ENCODE assay signal across 21 cellular contexts in the genomic region with DNA sequence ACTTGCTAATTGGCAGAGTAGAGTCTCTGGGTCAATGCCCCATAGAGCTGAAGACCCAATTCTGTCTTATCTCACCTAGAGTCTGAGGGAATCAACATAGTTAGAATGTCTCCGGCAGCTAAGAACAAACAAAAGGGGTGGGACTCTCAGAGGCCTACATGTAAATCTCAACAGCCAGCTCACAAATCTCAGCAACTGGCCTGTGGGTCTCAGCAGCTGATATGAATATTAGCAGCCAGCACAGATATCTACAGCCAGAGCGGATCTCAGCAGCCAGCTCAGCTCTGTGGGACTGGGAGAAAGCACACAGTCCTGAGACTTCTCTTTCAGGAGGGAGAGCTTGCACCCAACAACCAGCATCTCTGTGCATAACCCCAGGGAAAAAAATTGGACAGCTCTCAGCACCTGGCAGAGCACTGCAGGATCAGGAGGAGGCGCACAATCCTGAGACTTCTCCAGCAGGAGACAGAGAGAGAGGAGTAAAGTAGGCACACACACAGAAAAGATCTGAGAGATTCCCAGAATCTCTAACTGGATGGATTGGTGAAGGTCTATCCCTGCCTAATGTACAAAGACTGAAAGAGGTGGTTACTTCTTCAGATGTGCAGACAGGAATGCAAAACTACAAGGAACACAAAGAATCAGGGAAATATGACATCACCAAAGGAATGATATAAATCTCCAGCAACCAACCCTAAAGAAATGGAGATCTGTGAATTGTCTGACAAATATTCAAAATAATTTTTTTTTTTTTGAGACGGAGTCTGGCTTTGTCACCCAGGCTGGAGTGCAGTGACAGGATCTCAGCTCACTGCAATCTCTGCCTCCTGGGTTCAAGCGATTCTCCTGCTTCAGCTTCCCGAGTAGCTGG. TPM values are rescaled to one million over a fixed set of nuclear protein-coding genes. Genes with fewer than 3 reads are reported as not detected.
DNase-seq lines count a peak whose midpoint lies in the region; TF ChIP-seq lines count a peak whose summit lies in the region.
"Had no signal": no experiment of that assay in that cellular context is flagged by ENCODE, and none has a peak within 500 bp of the region (broad histone marks: within the 10 kb centered on the region; RNA-seq: fewer than 3 reads in every experiment).

No MANE protein-coding gene starts in this region.

- peaks cover 3% of the 10 kb centered on the region for H3K4me1 Mint-ChIP-seq in activated CD4-positive, alpha-beta memory T cell treated with anti-CD3 and anti-CD28 coated beads, Interleukin-2, amount 10 ng/mL, durations not matched to agents 7 days and 5 days

- no peaks in the 10 kb centered on the region for H3K36me3 Mint-ChIP-seq in activated CD4-positive, alpha-beta memory T cell treated with anti-CD3 and anti-CD28 coated beads, Interleukin-2, amount 10 ng/mL, durations not matched to agents 7 days and 5 days (ENCODE audit: low read depth)
- H3K36me3 Mint-ChIP-seq: CD14-positive monocyte had no signal

- intact Hi-C loops in prostate gland (cut with DNase I) = no loop called here

- TF ChIP-seq POLR2A in prostate gland (IDR thresholded peaks at IDR 0.05) = no peak

- WGBS in prostate gland = 79% methylated on average over 6 of the region's 6 CpGs

- no peaks in the 10 kb centered on the region for H3K36me3 ChIP-seq in H7 (replicated peaks; ENCODE audit: control insufficient read depth, insufficient read depth, low read length)
- no peaks in the 10 kb centered on the region for H3K36me3 ChIP-seq in prostate gland

- H3K9me3 ChIP-seq in prostate gland = no peaks in the 10 kb centered on the region

- H3K27ac ChIP-seq in VCaP (peak overlapping the region; percentile 30), prostate gland (peak overlapping the region; percentile 30 to 50)
- H3K27ac ChIP-seq: GM23248 had no signal

- no peaks in the 10 kb centered on the region for H3K9me3 Mint-ChIP-seq in activated CD4-positive, alpha-beta memory T cell treated with anti-CD3 and anti-CD28 coated beads, Interleukin-2, amount 10 ng/mL, durations not matched to agents 7 days and 5 days
- H3K9me3 Mint-ChIP-seq: CD14-positive monocyte, HFFc6 had no signal

- H3K27me3 ChIP-seq in H7 (ENCODE audit: control insufficient read depth, insufficient read depth, low read length) (peaks cover 5% of the 10 kb centered on the region), prostate gland (replicated peaks; ENCODE audit: insufficient read depth) (no peaks in the 10 kb centered on the region)

- POLR2A ChIA-PET in activated CD4-positive, alpha-beta memory T cell treated with anti-CD3 and anti-CD28 coated beads, Interleukin-2, amount 10 ng/mL, durations not matched to agents 7 days and 5 days (lab: Charles Lee) = no interaction called here

- no peak overlapping the region for H3K4me3 Mint-ChIP-seq in activated CD4-positive, alpha-beta memory T cell treated with anti-CD3 and anti-CD28 coated beads, Interleukin-2, amount 10 ng/mL, durations not matched to agents 7 days and 5 days
- H3K4me3 Mint-ChIP-seq: CD14-positive monocyte, HFFc6 had no signal

- H3K27ac Mint-ChIP-seq in activated CD4-positive, alpha-beta memory T cell treated with anti-CD3 and anti-CD28 coated beads, Interleukin-2, amount 10 ng/mL, durations not matched to agents 7 days and 5 days = no peak overlapping the region
- H3K27ac Mint-ChIP-seq: CD14-positive monocyte, HFFc6 had no signal

- no peak overlapping the region for H3K4me3 ChIP-seq in H7 (ENCODE audit: insufficient read depth, low read depth, low read length)
- no peak overlapping the region for H3K4me3 ChIP-seq in prostate gland
- H3K4me3 ChIP-seq: GM23248 had no signal

- CTCF ChIA-PET in activated CD4-positive, alpha-beta memory T cell treated with anti-CD3 and anti-CD28 coated beads, Interleukin-2, amount 10 ng/mL, durations not matched to agents 7 days and 5 days (lab: Charles Lee) = no interaction called here

- TF ChIP-seq CTCF in VCaP (conservative IDR thresholded peaks at IDR 0.05) (no peak), prostate gland (IDR thresholded peaks at IDR 0.05) (no peak)

- H3K27me3 Mint-ChIP-seq in activated CD4-positive, alpha-beta memory T cell treated with anti-CD3 and anti-CD28 coated beads, Interleukin-2, amount 10 ng/mL, durations not matched to agents 7 days and 5 days = peaks cover 16% of the 10 kb centered on the region

- H3K4me1 ChIP-seq in prostate gland (replicated peaks) = no peaks in the 10 kb centered on the region

- DNase-seq in H7 (peak; percentile 34), iPS-NIHi11 (ENCODE audit: low spot score) (peak; percentile 41), prostate gland (ENCODE audit: low spot score) (no peak), NCI-H2029 (lab: John Stamatoyannopoulos, UW) (no peak), Kasumi-1 (lab: John Stamatoyannopoulos, UW) (no peak)
- no peak for DNase-seq in activated CD4-positive, alpha-beta memory T cell treated with anti-CD3 and anti-CD28 coated beads, Interleukin-2, amount 10 ng/mL, durations not matched to agents 7 days and 5 days
- DNase-seq: DMS 273 treated with DMSO at 0.1 percent for 48 hours, DND-41, GM23248, HFFc6, KG1, NCI-H1417 treated with DMSO at 0.1 percent for 48 hours, NCI-H187 treated with DMSO at 0.1 percent for 48 hours, NCI-H226, NCI-H524, NCI-H82, PC-3, RPMI8226, SHP77 treated with DMSO at 0.1 percent for 48 hours had no signal

RNA-seq across cellular contexts. Expression of a gene that starts 29.2 kb away (rescaled TPM):
- 1.8 and 2.5 TPM in 2 replicates for total RNA-seq in H7 (2014; rRNA removed; shearing (Covaris generic))
- 10 to 100 TPM; 41.4 to 50.0 TPM for total RNA-seq in prostate gland
- under 1 TPM; 0.35 TPM for total RNA-seq in activated CD4-positive, alpha-beta memory T cell treated with anti-CD3 and anti-CD28 coated beads, Interleukin-2, amount 10 ng/mL, durations not matched to agents 7 days and 5 days

Comparison
In these comparisons a context has a peak if more than half of its experiments do, and no peak if none do; other contexts are left out.
1. DNase-seq: peak in H7 (single experiment) and iPS-NIHi11 (single experiment); none in prostate gland (single experiment), activated CD4-positive, alpha-beta memory T cell treated with anti-CD3 and anti-CD28 coated beads, Interleukin-2, amount 10 ng/mL, durations not matched to agents 7 days and 5 days (single experiment), NCI-H2029 (single experiment) and Kasumi-1 (0 of 2).
2. RNA of a gene that starts 29.2 kb away (total RNA-seq): 41.4 to 50.0 TPM in prostate gland; 1.8 to 2.5 TPM in H7 and 0.35 TPM in activated CD4-positive, alpha-beta memory T cell treated with anti-CD3 and anti-CD28 coated beads, Interleukin-2, amount 10 ng/mL, durations not matched to agents 7 days and 5 days; every median in the first group is over 10 times any median in the second.